ENCODE assay signal across 1 cellular context in the genomic region with DNA sequence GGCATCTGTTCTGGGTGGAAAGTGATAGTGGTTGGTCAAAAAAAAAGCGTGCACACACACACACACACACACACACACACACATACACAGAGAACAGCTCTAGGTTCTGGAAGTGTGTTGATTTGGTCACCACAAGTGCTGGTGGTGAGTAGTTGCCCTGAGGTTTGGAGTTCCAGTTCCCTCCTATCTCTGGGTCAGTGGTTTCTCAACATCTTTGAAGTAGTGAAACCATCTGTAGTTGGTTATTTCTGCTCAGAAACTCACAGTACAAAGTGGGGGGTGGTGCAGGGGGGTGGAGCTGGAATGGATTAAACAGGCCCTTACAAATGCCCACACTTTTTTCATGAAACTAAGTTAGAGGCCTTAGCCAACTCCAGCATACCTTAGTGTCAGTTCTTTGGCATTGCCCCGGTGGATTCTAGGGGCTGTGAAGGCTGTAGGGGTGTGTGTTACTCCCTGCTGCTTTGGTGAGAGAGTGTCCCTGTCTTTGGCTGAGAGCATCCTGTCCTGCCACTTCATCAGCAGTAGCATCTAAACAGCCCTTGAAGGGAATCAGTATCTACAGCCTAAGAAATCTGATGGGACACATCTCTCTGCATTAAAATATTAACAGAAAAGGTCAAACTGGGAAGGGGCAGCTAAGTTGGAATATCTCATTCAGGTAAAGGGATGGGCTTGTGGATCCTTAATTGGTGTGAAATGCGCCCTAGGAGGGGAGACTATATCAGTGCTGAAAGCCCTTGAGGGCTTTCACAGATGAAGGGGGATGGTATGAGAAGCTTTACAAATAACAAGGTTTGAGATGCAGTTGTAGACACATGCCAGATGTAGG.
A peak's percentile ranks its signal among the peaks of the same experiment; 100 is the strongest.
TF ChIP-seq lines count a peak whose summit lies in the region.

No MANE protein-coding gene starts in this region.

TF ChIP-seq in K562, 482 proteins besides CTCF, POLR2A, EP300 and RAD21 (continued from another document):
- TF ChIP-seq ZNF740 (CRISPR knock-in tag; IDR thresholded peaks at IDR 0.05), result 0 out of 2 replicates have a peak, but pooled peaks have one; percentile 29
- TF ChIP-seq ZNF740 (tag; IDR thresholded peaks at IDR 0.05), result no peak
- TF ChIP-seq CHD7 (IDR thresholded peaks at IDR 0.05; ENCODE audit: low read depth, low read length), result no peak
- peak; percentile 59; the same call in 1 of the 2 replicates for TF ChIP-seq HMBOX1 (IDR thresholded peaks at IDR 0.05)
- TF ChIP-seq OTX1 (CRISPR knock-in tag; IDR thresholded peaks at IDR 0.05), result no peak
- TF ChIP-seq ZZZ3 (IDR thresholded peaks at IDR 0.05), result no peak
- 0 out of 2 replicates have a peak, but pooled peaks have one; percentile 5 for TF ChIP-seq GTF2E2 (tag; IDR thresholded peaks at IDR 0.05)
- TF ChIP-seq, protein P1, sequence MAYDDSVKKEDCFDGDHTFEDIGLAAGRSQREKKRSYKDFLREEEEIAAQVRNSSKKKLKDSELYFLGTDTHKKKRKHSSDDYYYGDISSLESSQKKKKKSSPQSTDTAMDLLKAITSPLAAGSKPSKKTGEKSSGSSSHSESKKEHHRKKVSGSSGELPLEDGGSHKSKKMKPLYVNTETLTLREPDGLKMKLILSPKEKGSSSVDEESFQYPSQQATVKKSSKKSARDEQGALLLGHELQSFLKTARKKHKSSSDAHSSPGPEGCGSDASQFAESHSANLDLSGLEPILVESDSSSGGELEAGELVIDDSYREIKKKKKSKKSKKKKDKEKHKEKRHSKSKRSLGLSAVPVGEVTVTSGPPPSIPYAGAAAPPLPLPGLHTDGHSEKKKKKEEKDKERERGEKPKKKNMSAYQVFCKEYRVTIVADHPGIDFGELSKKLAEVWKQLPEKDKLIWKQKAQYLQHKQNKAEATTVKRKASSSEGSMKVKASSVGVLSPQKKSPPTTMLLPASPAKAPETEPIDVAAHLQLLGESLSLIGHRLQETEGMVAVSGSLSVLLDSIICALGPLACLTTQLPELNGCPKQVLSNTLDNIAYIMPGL (CRISPR knock-in tag; IDR thresholded peaks at IDR 0.05), result no peak
- TF ChIP-seq MECOM (CRISPR knock-in tag; IDR thresholded peaks at IDR 0.05), result no peak
- TF ChIP-seq, protein P2, sequence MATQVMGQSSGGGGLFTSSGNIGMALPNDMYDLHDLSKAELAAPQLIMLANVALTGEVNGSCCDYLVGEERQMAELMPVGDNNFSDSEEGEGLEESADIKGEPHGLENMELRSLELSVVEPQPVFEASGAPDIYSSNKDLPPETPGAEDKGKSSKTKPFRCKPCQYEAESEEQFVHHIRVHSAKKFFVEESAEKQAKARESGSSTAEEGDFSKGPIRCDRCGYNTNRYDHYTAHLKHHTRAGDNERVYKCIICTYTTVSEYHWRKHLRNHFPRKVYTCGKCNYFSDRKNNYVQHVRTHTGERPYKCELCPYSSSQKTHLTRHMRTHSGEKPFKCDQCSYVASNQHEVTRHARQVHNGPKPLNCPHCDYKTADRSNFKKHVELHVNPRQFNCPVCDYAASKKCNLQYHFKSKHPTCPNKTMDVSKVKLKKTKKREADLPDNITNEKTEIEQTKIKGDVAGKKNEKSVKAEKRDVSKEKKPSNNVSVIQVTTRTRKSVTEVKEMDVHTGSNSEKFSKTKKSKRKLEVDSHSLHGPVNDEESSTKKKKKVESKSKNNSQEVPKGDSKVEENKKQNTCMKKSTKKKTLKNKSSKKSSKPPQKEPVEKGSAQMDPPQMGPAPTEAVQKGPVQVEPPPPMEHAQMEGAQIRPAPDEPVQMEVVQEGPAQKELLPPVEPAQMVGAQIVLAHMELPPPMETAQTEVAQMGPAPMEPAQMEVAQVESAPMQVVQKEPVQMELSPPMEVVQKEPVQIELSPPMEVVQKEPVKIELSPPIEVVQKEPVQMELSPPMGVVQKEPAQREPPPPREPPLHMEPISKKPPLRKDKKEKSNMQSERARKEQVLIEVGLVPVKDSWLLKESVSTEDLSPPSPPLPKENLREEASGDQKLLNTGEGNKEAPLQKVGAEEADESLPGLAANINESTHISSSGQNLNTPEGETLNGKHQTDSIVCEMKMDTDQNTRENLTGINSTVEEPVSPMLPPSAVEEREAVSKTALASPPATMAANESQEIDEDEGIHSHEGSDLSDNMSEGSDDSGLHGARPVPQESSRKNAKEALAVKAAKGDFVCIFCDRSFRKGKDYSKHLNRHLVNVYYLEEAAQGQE (CRISPR knock-in tag; IDR thresholded peaks at IDR 0.05; ENCODE audit: low read depth), result no peak
- TF ChIP-seq GATAD2B (IDR thresholded peaks at IDR 0.05; ENCODE audit: borderline replicate concordance), result no peak
- no peak for TF ChIP-seq RNF2 (IDR thresholded peaks at IDR 0.05)
- TF ChIP-seq HMG20A (CRISPR knock-in tag; conservative IDR thresholded peaks at IDR 0.05), result no peak
- TF ChIP-seq, protein P3, sequence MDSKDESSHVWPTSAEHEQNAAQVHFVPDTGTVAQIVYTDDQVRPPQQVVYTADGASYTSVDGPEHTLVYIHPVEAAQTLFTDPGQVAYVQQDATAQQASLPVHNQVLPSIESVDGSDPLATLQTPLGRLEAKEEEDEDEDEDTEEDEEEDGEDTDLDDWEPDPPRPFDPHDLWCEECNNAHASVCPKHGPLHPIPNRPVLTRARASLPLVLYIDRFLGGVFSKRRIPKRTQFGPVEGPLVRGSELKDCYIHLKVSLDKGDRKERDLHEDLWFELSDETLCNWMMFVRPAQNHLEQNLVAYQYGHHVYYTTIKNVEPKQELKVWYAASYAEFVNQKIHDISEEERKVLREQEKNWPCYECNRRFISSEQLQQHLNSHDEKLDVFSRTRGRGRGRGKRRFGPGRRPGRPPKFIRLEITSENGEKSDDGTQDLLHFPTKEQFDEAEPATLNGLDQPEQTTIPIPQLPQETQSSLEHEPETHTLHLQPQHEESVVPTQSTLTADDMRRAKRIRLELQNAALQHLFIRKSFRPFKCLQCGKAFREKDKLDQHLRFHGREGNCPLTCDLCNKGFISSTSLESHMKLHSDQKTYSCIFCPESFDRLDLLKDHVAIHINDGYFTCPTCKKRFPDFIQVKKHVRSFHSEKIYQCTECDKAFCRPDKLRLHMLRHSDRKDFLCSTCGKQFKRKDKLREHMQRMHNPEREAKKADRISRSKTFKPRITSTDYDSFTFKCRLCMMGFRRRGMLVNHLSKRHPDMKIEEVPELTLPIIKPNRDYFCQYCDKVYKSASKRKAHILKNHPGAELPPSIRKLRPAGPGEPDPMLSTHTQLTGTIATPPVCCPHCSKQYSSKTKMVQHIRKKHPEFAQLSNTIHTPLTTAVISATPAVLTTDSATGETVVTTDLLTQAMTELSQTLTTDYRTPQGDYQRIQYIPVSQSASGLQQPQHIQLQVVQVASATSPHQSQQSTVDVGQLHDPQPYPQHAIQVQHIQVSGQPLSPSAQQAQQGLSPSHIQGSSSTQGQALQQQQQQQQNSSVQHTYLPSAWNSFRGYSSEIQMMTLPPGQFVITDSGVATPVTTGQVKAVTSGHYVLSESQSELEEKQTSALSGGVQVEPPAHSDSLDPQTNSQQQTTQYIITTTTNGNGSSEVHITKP (IDR thresholded peaks at IDR 0.05; ENCODE audit: partially characterized antibody), result peak; percentile 33
- peak; percentile 31; the same call in 1 of the 2 replicates for TF ChIP-seq CBFA2T3 (IDR thresholded peaks at IDR 0.05)
TF ChIP-seq in K562: peak in this region for 8.
